Comparison of ENCODE assay signal across 1 cellular context in the genomic region with DNA sequence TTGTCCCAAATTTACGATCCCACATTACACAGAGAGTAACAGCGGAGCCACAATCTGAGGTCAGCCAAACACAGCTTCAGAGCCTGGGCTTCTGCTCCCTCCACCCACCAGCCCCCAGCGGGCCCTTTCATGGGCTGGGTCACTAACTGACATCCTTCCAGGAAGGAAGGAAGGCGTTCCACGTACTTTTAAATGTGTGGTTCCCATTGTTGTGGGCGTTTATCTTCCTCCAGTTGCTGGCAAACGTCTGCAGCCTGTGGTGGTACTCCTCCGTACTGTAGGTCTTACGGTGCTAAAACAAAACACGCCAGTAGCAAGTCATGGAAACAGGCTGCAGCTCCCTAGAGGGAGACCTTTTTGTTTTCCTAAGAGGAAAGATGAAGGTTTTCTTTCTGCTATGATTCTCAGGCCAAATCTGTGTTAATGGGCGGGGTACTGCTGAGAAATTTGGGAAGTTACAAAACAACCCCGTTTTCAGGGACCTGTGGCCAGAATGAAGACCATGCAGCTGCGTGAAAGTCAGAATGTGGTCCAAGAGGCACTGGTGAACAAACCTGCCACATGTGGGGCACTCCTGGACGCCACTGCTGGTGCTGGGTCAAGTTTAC.
TF ChIP-seq lines count a peak whose summit lies in the region.

No MANE protein-coding gene starts in this region.

TF ChIP-seq in K562, 482 proteins besides CTCF, POLR2A, EP300 and RAD21 (continued from another document and continues in another):
- TF ChIP-seq MIER1 (IDR thresholded peaks at IDR 0.05; ENCODE audit: low read depth): no peak
- TF ChIP-seq PHB2 (IDR thresholded peaks at IDR 0.05; ENCODE audit: low read depth): no peak
- TF ChIP-seq PHF8 (IDR thresholded peaks at IDR 0.05; ENCODE audit: borderline replicate concordance, low read length): no peak
- no peak for TF ChIP-seq ZNF561 (CRISPR knock-in tag; conservative IDR thresholded peaks at IDR 0.05)
- TF ChIP-seq ARNT (IDR thresholded peaks at IDR 0.05): no peak
- TF ChIP-seq GATAD2A (IDR thresholded peaks at IDR 0.05): no peak
- peak; percentile 99 for TF ChIP-seq SOX6 (IDR thresholded peaks at IDR 0.05)
- TF ChIP-seq ZNF707 (CRISPR knock-in tag; conservative IDR thresholded peaks at IDR 0.05): no peak
- no peak for TF ChIP-seq KHSRP (IDR thresholded peaks at IDR 0.05)
- peak; percentile 71 for TF ChIP-seq ARID1B (IDR thresholded peaks at IDR 0.05)
- TF ChIP-seq SETDB1 (IDR thresholded peaks at IDR 0.05; ENCODE audit: low read length): no peak
- TF ChIP-seq CBX1 (IDR thresholded peaks at IDR 0.05; ENCODE audit: low read depth): no peak
- TF ChIP-seq, protein P1, sequence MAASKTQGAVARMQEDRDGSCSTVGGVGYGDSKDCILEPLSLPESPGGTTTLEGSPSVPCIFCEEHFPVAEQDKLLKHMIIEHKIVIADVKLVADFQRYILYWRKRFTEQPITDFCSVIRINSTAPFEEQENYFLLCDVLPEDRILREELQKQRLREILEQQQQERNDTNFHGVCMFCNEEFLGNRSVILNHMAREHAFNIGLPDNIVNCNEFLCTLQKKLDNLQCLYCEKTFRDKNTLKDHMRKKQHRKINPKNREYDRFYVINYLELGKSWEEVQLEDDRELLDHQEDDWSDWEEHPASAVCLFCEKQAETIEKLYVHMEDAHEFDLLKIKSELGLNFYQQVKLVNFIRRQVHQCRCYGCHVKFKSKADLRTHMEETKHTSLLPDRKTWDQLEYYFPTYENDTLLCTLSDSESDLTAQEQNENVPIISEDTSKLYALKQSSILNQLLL (CRISPR knock-in tag; IDR thresholded peaks at IDR 0.05; ENCODE audit: borderline replicate concordance): no peak
- no peak for TF ChIP-seq ZNF165 (CRISPR knock-in tag; IDR thresholded peaks at IDR 0.05; ENCODE audit: borderline replicate concordance)
- TF ChIP-seq ZNF274 (IDR thresholded peaks at IDR 0.05; ENCODE audit: borderline replicate concordance, low read depth, low read length): no peak
- peak; percentile 56 for TF ChIP-seq NFIC (IDR thresholded peaks at IDR 0.05)
- TF ChIP-seq, protein P2, sequence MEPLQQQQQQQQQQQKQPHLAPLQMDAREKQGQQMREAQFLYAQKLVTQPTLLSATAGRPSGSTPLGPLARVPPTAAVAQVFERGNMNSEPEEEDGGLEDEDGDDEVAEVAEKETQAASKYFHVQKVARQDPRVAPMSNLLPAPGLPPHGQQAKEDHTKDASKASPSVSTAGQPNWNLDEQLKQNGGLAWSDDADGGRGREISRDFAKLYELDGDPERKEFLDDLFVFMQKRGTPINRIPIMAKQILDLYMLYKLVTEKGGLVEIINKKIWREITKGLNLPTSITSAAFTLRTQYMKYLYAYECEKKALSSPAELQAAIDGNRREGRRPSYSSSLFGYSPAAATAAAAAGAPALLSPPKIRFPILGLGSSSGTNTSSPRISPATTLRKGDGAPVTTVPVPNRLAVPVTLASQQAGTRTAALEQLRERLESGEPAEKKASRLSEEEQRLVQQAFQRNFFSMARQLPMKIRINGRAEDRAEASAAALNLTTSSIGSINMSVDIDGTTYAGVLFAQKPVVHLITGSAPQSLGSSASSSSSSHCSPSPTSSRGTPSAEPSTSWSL (CRISPR knock-in tag; IDR thresholded peaks at IDR 0.05; ENCODE audit: borderline replicate concordance): no peak
- TF ChIP-seq, protein P3, sequence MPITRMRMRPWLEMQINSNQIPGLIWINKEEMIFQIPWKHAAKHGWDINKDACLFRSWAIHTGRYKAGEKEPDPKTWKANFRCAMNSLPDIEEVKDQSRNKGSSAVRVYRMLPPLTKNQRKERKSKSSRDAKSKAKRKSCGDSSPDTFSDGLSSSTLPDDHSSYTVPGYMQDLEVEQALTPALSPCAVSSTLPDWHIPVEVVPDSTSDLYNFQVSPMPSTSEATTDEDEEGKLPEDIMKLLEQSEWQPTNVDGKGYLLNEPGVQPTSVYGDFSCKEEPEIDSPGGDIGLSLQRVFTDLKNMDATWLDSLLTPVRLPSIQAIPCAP (CRISPR knock-in tag; IDR thresholded peaks at IDR 0.05; ENCODE audit: borderline replicate concordance): no peak
- peak; percentile 71 for TF ChIP-seq FOXM1 (IDR thresholded peaks at IDR 0.05; ENCODE audit: low read depth)
- TF ChIP-seq FOXM1 (CRISPR knock-in tag; IDR thresholded peaks at IDR 0.05; ENCODE audit: low read depth): no peak
- TF ChIP-seq, protein P4, sequence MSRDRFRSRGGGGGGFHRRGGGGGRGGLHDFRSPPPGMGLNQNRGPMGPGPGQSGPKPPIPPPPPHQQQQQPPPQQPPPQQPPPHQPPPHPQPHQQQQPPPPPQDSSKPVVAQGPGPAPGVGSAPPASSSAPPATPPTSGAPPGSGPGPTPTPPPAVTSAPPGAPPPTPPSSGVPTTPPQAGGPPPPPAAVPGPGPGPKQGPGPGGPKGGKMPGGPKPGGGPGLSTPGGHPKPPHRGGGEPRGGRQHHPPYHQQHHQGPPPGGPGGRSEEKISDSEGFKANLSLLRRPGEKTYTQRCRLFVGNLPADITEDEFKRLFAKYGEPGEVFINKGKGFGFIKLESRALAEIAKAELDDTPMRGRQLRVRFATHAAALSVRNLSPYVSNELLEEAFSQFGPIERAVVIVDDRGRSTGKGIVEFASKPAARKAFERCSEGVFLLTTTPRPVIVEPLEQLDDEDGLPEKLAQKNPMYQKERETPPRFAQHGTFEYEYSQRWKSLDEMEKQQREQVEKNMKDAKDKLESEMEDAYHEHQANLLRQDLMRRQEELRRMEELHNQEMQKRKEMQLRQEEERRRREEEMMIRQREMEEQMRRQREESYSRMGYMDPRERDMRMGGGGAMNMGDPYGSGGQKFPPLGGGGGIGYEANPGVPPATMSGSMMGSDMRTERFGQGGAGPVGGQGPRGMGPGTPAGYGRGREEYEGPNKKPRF (IDR thresholded peaks at IDR 0.05; ENCODE audit: low read depth, low read length): no peak
- no peak for TF ChIP-seq ZNF124 (CRISPR knock-in tag; IDR thresholded peaks at IDR 0.05)
- TF ChIP-seq, protein P5, sequence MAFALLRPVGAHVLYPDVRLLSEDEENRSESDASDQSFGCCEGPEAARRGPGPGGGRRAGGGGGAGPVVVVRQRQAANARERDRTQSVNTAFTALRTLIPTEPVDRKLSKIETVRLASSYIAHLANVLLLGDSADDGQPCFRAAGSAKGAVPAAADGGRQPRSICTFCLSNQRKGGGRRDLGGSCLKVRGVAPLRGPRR (CRISPR knock-in tag; IDR thresholded peaks at IDR 0.05): no peak
- TF ChIP-seq CXXC5 (CRISPR knock-in tag; IDR thresholded peaks at IDR 0.05): peak; percentile 93
- no peak for TF ChIP-seq ZNF780A (CRISPR knock-in tag; IDR thresholded peaks at IDR 0.05)
- TF ChIP-seq, protein P6, sequence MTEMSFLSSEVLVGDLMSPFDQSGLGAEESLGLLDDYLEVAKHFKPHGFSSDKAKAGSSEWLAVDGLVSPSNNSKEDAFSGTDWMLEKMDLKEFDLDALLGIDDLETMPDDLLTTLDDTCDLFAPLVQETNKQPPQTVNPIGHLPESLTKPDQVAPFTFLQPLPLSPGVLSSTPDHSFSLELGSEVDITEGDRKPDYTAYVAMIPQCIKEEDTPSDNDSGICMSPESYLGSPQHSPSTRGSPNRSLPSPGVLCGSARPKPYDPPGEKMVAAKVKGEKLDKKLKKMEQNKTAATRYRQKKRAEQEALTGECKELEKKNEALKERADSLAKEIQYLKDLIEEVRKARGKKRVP (CRISPR knock-in tag; IDR thresholded peaks at IDR 0.05): no peak
- no peak for TF ChIP-seq ZNF696 (CRISPR knock-in tag; conservative IDR thresholded peaks at IDR 0.05)
- TF ChIP-seq JUNB (CRISPR knock-in tag; conservative IDR thresholded peaks at IDR 0.05): no peak
- TF ChIP-seq NFIX (CRISPR knock-in tag; IDR thresholded peaks at IDR 0.05; ENCODE audit: low read depth): no peak
- TF ChIP-seq ZNF239 (CRISPR knock-in tag; IDR thresholded peaks at IDR 0.05): no peak
- TF ChIP-seq ZNF551 (CRISPR knock-in tag; IDR thresholded peaks at IDR 0.05): no peak
- TF ChIP-seq, protein P7, sequence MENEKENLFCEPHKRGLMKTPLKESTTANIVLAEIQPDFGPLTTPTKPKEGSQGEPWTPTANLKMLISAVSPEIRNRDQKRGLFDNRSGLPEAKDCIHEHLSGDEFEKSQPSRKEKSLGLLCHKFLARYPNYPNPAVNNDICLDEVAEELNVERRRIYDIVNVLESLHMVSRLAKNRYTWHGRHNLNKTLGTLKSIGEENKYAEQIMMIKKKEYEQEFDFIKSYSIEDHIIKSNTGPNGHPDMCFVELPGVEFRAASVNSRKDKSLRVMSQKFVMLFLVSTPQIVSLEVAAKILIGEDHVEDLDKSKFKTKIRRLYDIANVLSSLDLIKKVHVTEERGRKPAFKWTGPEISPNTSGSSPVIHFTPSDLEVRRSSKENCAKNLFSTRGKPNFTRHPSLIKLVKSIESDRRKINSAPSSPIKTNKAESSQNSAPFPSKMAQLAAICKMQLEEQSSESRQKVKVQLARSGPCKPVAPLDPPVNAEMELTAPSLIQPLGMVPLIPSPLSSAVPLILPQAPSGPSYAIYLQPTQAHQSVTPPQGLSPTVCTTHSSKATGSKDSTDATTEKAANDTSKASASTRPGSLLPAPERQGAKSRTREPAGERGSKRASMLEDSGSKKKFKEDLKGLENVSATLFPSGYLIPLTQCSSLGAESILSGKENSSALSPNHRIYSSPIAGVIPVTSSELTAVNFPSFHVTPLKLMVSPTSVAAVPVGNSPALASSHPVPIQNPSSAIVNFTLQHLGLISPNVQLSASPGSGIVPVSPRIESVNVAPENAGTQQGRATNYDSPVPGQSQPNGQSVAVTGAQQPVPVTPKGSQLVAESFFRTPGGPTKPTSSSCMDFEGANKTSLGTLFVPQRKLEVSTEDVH (IDR thresholded peaks at IDR 0.05; ENCODE audit: low read depth, partially characterized antibody): no peak
- no peak for TF ChIP-seq SRSF9 (IDR thresholded peaks at IDR 0.05; ENCODE audit: borderline replicate concordance, low read depth, low read length)
- no peak for TF ChIP-seq HSF4 (CRISPR knock-in tag; IDR thresholded peaks at IDR 0.05; ENCODE audit: borderline replicate concordance)
- TF ChIP-seq HNRNPK (IDR thresholded peaks at IDR 0.05; ENCODE audit: low read depth, low read length, poor library complexity, severe bottlenecking): no peak
- peak; percentile 44 for TF ChIP-seq ZFP36 (IDR thresholded peaks at IDR 0.05; ENCODE audit: low read depth, low read length, partially characterized antibody)
- no peak for TF ChIP-seq NFATC3 (IDR thresholded peaks at IDR 0.05)
- TF ChIP-seq GTF2F1 (IDR thresholded peaks at IDR 0.05; ENCODE audit: low read depth, low read length): no peak
- TF ChIP-seq, protein P8, sequence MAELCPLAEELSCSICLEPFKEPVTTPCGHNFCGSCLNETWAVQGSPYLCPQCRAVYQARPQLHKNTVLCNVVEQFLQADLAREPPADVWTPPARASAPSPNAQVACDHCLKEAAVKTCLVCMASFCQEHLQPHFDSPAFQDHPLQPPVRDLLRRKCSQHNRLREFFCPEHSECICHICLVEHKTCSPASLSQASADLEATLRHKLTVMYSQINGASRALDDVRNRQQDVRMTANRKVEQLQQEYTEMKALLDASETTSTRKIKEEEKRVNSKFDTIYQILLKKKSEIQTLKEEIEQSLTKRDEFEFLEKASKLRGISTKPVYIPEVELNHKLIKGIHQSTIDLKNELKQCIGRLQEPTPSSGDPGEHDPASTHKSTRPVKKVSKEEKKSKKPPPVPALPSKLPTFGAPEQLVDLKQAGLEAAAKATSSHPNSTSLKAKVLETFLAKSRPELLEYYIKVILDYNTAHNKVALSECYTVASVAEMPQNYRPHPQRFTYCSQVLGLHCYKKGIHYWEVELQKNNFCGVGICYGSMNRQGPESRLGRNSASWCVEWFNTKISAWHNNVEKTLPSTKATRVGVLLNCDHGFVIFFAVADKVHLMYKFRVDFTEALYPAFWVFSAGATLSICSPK (IDR thresholded peaks at IDR 0.05; ENCODE audit: borderline replicate concordance): no peak
- peak; percentile 38; the same call in 1 of the 2 replicates for TF ChIP-seq CC2D1A (IDR thresholded peaks at IDR 0.05)
- no peak for TF ChIP-seq EZH2 (IDR thresholded peaks at IDR 0.05; ENCODE audit: borderline replicate concordance, low read depth, low read length)
- peak; percentile 66 for TF ChIP-seq ZNF316 (IDR thresholded peaks at IDR 0.05)
- no peak for TF ChIP-seq KLF1 (tag; IDR thresholded peaks at IDR 0.05)
- TF ChIP-seq C11orf30 (IDR thresholded peaks at IDR 0.05; ENCODE audit: low read depth): no peak
- TF ChIP-seq, protein P9, sequence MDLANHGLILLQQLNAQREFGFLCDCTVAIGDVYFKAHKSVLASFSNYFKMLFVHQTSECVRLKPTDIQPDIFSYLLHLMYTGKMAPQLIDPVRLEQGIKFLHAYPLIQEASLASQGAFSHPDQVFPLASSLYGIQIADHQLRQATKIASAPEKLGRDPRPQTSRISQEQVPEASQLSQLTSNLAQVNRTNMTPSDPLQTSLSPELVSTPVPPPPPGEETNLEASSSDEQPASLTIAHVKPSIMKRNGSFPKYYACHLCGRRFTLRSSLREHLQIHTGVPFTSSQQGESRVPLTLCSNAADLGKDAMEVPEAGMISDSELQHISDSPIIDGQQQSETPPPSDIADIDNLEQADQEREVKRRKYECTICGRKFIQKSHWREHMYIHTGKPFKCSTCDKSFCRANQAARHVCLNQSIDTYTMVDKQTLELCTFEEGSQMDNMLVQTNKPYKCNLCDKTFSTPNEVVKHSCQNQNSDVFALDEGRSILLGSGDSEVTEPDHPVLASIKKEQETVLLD (IDR thresholded peaks at IDR 0.05): peak; percentile 28; the same call in 1 of the 2 replicates
- no peak for TF ChIP-seq ZNF121 (CRISPR knock-in tag; conservative IDR thresholded peaks at IDR 0.05)
- TF ChIP-seq, protein P10, sequence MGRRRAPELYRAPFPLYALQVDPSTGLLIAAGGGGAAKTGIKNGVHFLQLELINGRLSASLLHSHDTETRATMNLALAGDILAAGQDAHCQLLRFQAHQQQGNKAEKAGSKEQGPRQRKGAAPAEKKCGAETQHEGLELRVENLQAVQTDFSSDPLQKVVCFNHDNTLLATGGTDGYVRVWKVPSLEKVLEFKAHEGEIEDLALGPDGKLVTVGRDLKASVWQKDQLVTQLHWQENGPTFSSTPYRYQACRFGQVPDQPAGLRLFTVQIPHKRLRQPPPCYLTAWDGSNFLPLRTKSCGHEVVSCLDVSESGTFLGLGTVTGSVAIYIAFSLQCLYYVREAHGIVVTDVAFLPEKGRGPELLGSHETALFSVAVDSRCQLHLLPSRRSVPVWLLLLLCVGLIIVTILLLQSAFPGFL (CRISPR knock-in tag; IDR thresholded peaks at IDR 0.05): no peak
- peak; percentile 59 to 91; a peak in 3 of 4 replicates for TF ChIP-seq ETV6 (IDR thresholded peaks at IDR 0.05; ENCODE audit: borderline replicate concordance in 1 of 2, low read depth in 2 of 2, low read length in 1 of 2)
- no peak for TF ChIP-seq ETV6 (CRISPR knock-in tag; IDR thresholded peaks at IDR 0.05; ENCODE audit: borderline replicate concordance)
- 0 out of 2 replicates have a peak, but pooled peaks have one; percentile 40 for TF ChIP-seq ATF7 (IDR thresholded peaks at IDR 0.05)
- TF ChIP-seq NR2C1 (IDR thresholded peaks at IDR 0.05): no peak
- no peak for TF ChIP-seq NR2C1 (tag; IDR thresholded peaks at IDR 0.05)
- TF ChIP-seq NR2F6 (CRISPR knock-in tag; IDR thresholded peaks at IDR 0.05): no peak
- TF ChIP-seq GATA2 (CRISPR knock-in tag; IDR thresholded peaks at IDR 0.05): no peak
- TF ChIP-seq PML (IDR thresholded peaks at IDR 0.05; ENCODE audit: low read length): peak; percentile 44; the same call in 1 of the 2 replicates
